Comparison of ENCODE assay signal across 14 cellular contexts in the genomic region with DNA sequence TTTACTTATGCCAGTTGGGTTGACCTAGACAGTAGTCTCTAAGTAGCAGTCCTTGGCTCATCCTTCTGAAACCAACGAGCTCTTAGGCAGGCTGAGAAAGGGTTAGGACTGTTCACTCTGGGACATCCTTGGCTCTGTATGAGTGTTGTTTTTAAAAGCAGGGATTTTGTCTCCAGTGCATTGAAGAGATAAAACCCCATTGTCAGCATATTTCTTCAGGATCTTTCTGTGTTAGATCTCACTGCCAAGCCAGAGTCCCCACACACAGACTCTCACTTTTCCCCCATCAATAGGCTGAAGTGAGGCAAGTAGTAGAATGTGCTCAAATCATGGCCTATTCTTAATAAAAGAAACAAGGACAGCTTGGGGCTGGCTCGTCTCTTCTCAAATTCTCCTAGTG.
DNase-seq lines count a peak whose midpoint lies in the region; ATAC-seq, FAIRE-seq and TF ChIP-seq lines count a peak whose summit lies in the region.
"Had no signal": no experiment of that assay in that cellular context is flagged by ENCODE, and none has a peak within 500 bp of the region (broad histone marks: within the 10 kb centered on the region; RNA-seq: fewer than 3 reads in every experiment).

No MANE protein-coding gene starts in this region.

- H3K4me2 ChIP-seq in skeletal muscle satellite cell (ENCODE audit: low read length), result peak overlapping the region; percentile 75

- H3K27ac Mint-ChIP-seq in CD14-positive monocyte, result peak overlapping the region in 4 of 7 donors; percentile 15 to 100 (median 64)
- H3K27ac Mint-ChIP-seq in activated T-cell treated with anti-CD3 and anti-CD28 coated beads, Interleukin-2, amount 50 U/mL, for 24 hours, result no peak overlapping the region

- H3K36me3 ChIP-seq in RWPE2 (ENCODE audit: low read depth), result no peaks in the 10 kb centered on the region
- H3K36me3 ChIP-seq in kidney epithelial cell (ENCODE audit: control insufficient read depth, insufficient read depth, low read length), result no peaks in the 10 kb centered on the region
- H3K36me3 ChIP-seq in skeletal muscle satellite cell (ENCODE audit: insufficient read depth, low read length), result no peaks in the 10 kb centered on the region
- no peaks in the 10 kb centered on the region for H3K36me3 ChIP-seq in small intestine (ENCODE audit: control insufficient read depth in 2 of 2, insufficient read depth in 2 of 2, low read length in 2 of 2)

- TF ChIP-seq CTCF in CD14-positive monocyte (IDR thresholded peaks at IDR 0.05) (no peak), RWPE2 (IDR thresholded peaks at IDR 0.05; ENCODE audit: poor library complexity, severe bottlenecking) (no peak), kidney epithelial cell (IDR thresholded peaks at IDR 0.05; ENCODE audit: insufficient read depth, low read length, poor library complexity, severe bottlenecking) (no peak)

- H3K4me1 ChIP-seq in RWPE2 (ENCODE audit: insufficient read depth, poor library complexity, severe bottlenecking), result peaks cover 65% of the 10 kb centered on the region
- H3K4me1 ChIP-seq in skeletal muscle satellite cell (ENCODE audit: control insufficient read depth, insufficient read depth, low read length), result peaks cover 99% of the 10 kb centered on the region
- H3K4me1 ChIP-seq in small intestine (ENCODE audit: control insufficient read depth in 2 of 2, insufficient read depth in 1 of 2, low read depth in 1 of 2, low read length in 1 of 2), result peaks cover 0 to 9% of the 10 kb centered on the region in 2 donors

- H3K9me3 ChIP-seq in RWPE2 (ENCODE audit: severe bottlenecking), result no peaks in the 10 kb centered on the region
- H3K9me3 ChIP-seq in skeletal muscle satellite cell (replicated peaks; ENCODE audit: low read length), result no peaks in the 10 kb centered on the region
- H3K9me3 ChIP-seq in small intestine (ENCODE audit: control insufficient read depth, low read depth), result no peaks in the 10 kb centered on the region
- H3K9me3 ChIP-seq: Caco-2 had no signal

- FAIRE-seq in small intestine (lab: Jason Lieb, UNC), result no peak

- DNase-seq in CD14-positive monocyte (ENCODE audit: low spot score) (no peak), RWPE2 (ENCODE audit: low spot score) (no peak), kidney epithelial cell (ENCODE audit: low read depth) (no peak), NCI-H2081 (lab: John Stamatoyannopoulos, UW) (no peak), small intestine (no peak)
- DNase-seq in activated T-cell treated with anti-CD3 and anti-CD28 coated beads, Interleukin-2, amount 50 U/mL, for 24 hours, result no peak
- DNase-seq: Caco-2, DMS53, KBM-7, NCI-H1092, NCI-H345, NCI-H69 had no signal

- peak overlapping the region; percentile 91 for H3K9ac ChIP-seq in skeletal muscle satellite cell (ENCODE audit: low read depth, low read length)

- ATAC-seq in RWPE2 (ENCODE audit: low read depth), result no peak
- ATAC-seq: HCT116 had no signal

- peaks cover 4 to 5% of the 10 kb centered on the region in 2 donors for H3K36me3 Mint-ChIP-seq in CD14-positive monocyte
- no peaks in the 10 kb centered on the region for H3K36me3 Mint-ChIP-seq in activated T-cell treated with anti-CD3 and anti-CD28 coated beads, Interleukin-2, amount 50 U/mL, for 24 hours (ENCODE audit: low read depth)

- H3K27me3 Mint-ChIP-seq in CD14-positive monocyte (ENCODE audit: low read depth in 3 of 3), result peaks cover 0 to 2% (median 2%) of the 10 kb centered on the region in 3 donors
- no peaks in the 10 kb centered on the region for H3K27me3 Mint-ChIP-seq in activated T-cell treated with anti-CD3 and anti-CD28 coated beads, Interleukin-2, amount 50 U/mL, for 24 hours

- 75 to 87% (median 78%) methylated on average over 2 of the region's 2 CpGs for WGBS in small intestine, 3 donors

- peaks cover 0 to 3% (median 0%) of the 10 kb centered on the region in 7 donors for H3K9me3 Mint-ChIP-seq in CD14-positive monocyte
- H3K9me3 Mint-ChIP-seq in activated T-cell treated with anti-CD3 and anti-CD28 coated beads, Interleukin-2, amount 50 U/mL, for 24 hours, result no peaks in the 10 kb centered on the region

- H3K27me3 ChIP-seq in RWPE2 (ENCODE audit: insufficient read depth, poor library complexity, severe bottlenecking) (no peaks in the 10 kb centered on the region), kidney epithelial cell (ENCODE audit: control insufficient read depth, insufficient read depth, low read length) (no peaks in the 10 kb centered on the region), skeletal muscle satellite cell (ENCODE audit: control insufficient read depth, insufficient read depth, low read length) (no peaks in the 10 kb centered on the region), small intestine (ENCODE audit: control insufficient read depth in 2 of 2, insufficient read depth in 2 of 2, low read length in 2 of 2) (no peaks in the 10 kb centered on the region)

- H3K4me3 ChIP-seq in RWPE2 (ENCODE audit: severe bottlenecking) (no peak overlapping the region), kidney epithelial cell (ENCODE audit: low read depth, low read length) (peak overlapping the region; percentile 18), skeletal muscle satellite cell (ENCODE audit: low read length) (peak overlapping the region; percentile 68), small intestine (ENCODE audit: low read depth in 1 of 2, low read length in 2 of 2) (no peak overlapping the region)

- H3K4me3 Mint-ChIP-seq in CD14-positive monocyte, result no peak overlapping the region
- H3K4me3 Mint-ChIP-seq in activated T-cell treated with anti-CD3 and anti-CD28 coated beads, Interleukin-2, amount 50 U/mL, for 24 hours, result no peak overlapping the region

- peaks cover 60% of the 10 kb centered on the region for H3K4me1 Mint-ChIP-seq in CD14-positive monocyte
- peaks cover 69% of the 10 kb centered on the region for H3K4me1 Mint-ChIP-seq in activated T-cell treated with anti-CD3 and anti-CD28 coated beads, Interleukin-2, amount 50 U/mL, for 24 hours (ENCODE audit: low read depth)

- intact Hi-C loops in CD14-positive monocyte (cut with micrococcal nuclease), result loop anchor here in 1 of 2 donors (2.0 to 5.0 kb wide), 2 partner anchors 21 to 90 kb away; no protein-coding TSS in a partner anchor

- H3K27ac ChIP-seq in RWPE2 (ENCODE audit: poor library complexity, severe bottlenecking) (peak overlapping the region; percentile 94), small intestine (ENCODE audit: low read depth in 1 of 2, low read length in 1 of 2) (no peak overlapping the region)

Comparison
In these comparisons a context has a peak if more than half of its experiments do, and no peak if none do; other contexts are left out.
1. H3K4me3 ChIP-seq: peak in kidney epithelial cell (single experiment) and skeletal muscle satellite cell (single experiment); none in RWPE2 (single experiment) and small intestine (0 of 2).